ENCODE assay signal across 8 cellular contexts in the genomic region with DNA sequence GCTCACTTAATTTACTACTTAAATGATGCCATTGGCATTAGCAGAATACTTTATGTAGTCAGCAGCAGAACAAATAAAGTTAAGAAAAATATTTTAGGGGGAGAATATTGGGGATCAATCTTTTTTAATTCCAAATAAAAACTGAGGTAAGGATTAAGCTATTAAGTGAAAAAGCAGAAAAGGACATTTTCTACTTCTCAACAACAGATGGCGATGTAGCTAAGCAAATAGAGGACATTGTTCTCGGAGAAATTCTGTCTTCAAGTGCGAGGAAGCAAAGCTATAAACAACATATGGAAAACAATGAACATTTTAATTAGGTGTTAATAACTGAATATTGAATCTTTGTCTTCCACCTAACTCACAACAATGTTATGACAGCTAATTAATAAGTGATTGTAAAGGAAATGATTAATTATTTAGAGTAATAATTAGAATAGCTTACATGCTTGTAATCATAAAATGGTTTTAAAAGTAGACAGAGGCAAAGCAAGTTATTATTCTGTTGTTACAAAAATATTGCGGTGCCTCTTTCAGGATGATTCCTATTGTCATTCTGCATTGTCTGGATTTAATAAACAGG. TPM values are rescaled to one million over a fixed set of nuclear protein-coding genes. Genes with fewer than 3 reads are reported as not detected.
DNase-seq lines count a peak whose midpoint lies in the region; ATAC-seq and TF ChIP-seq lines count a peak whose summit lies in the region.

No MANE protein-coding gene starts in this region.

- CTCF ChIA-PET in Calu3 (lab: Charles Lee) = interaction anchor here (0.7 to 2.1 kb wide), 20 partner anchors 12 to 809 kb away, joined by 3 to 16 read pairs (median 5); a partner anchor contains a TSS
- CTCF ChIA-PET in OCI-LY7 (lab: Charles Lee; ENCODE audit: unreplicated experiment) = interaction anchor here (0.8 to 4.1 kb wide), 5 partner anchors 8 to 32 kb away, joined by 3 to 56 read pairs (median 9); a partner anchor contains a TSS

- H3K4me1 Mint-ChIP-seq in Calu3 (ENCODE audit: low read depth, unreplicated experiment) (peaks cover 67% of the 10 kb centered on the region), osteocyte (ENCODE audit: unreplicated experiment) (no peaks in the 10 kb centered on the region)

- DNase-seq in Calu3 = no peak
- peak; percentile 70 for DNase-seq in OCI-LY7 (ENCODE audit: low spot score)
- peak; percentile 50 for DNase-seq in epithelial cell of esophagus (ENCODE audit: low read depth)
- DNase-seq in osteocyte (ENCODE audit: extremely low spot score, unreplicated experiment) = no peak
- no peak for DNase-seq in stimulated activated CD4-positive, alpha-beta T cell treated with anti-CD3 and anti-CD28 coated beads, Interleukin-12 subunit alpha, Interleukin-12 subunit beta, amount 100 ng/mL, for 4 hours
- no peak for DNase-seq in activated CD8-positive, alpha-beta memory T cell treated with anti-CD3 and anti-CD28 coated beads for 24 hours

- H3K36me3 ChIP-seq in OCI-LY7 (ENCODE audit: insufficient read depth, low read length) = no peaks in the 10 kb centered on the region

- H3K79me2 ChIP-seq in OCI-LY7 (ENCODE audit: insufficient read depth, low read depth, low read length) = no peaks in the 10 kb centered on the region

- TF ChIP-seq CTCF in Calu3 (IDR thresholded peaks at IDR 0.05; ENCODE audit: unreplicated experiment) (peak; percentile 38), OCI-LY7 (conservative IDR thresholded peaks at IDR 0.05; ENCODE audit: low read length) (peak; percentile 96), epithelial cell of esophagus (IDR thresholded peaks at IDR 0.05; ENCODE audit: insufficient read depth, low read depth, low read length, missing control alignments) (peak; percentile 55), osteocyte (IDR thresholded peaks at IDR 0.05) (peak; percentile 76)

- H3K27ac Mint-ChIP-seq in Calu3 (ENCODE audit: unreplicated experiment) (peak overlapping the region; percentile 30), osteocyte (ENCODE audit: unreplicated experiment) (no peak overlapping the region)

- H3K9me3 ChIP-seq in OCI-LY7 (ENCODE audit: low read length) = no peaks in the 10 kb centered on the region

- no peaks in the 10 kb centered on the region for H3K9me2 ChIP-seq in OCI-LY7 (ENCODE audit: insufficient read depth, low read length)

- intact Hi-C loops in Calu3 (cut with micrococcal nuclease; ENCODE audit: unreplicated experiment) = loop anchor here (1.0 to 5.0 kb wide), 7 partner anchors 15 to 811 kb away; no protein-coding TSS in a partner anchor
- intact Hi-C loops in OCI-LY7 (cut with micrococcal nuclease; ENCODE audit: unreplicated experiment) = loop anchor here (1.0 to 10.0 kb wide), 3 partner anchors 15 to 808 kb away; no protein-coding TSS in a partner anchor

- H3K4me3 Mint-ChIP-seq in Calu3 (ENCODE audit: low read depth, unreplicated experiment) = peak overlapping the region; percentile 9
- H3K4me3 Mint-ChIP-seq in osteocyte (ENCODE audit: unreplicated experiment) = no peak overlapping the region

- H3K9me3 Mint-ChIP-seq in Calu3 (ENCODE audit: low read depth, unreplicated experiment) (no peaks in the 10 kb centered on the region), osteocyte (ENCODE audit: unreplicated experiment) (no peaks in the 10 kb centered on the region)

- POLR2A ChIA-PET in OCI-LY7 (lab: Charles Lee) = interaction anchor here (0.8 to 4.8 kb wide), 10 partner anchors 9 to 21 kb away, joined by 3 to 72 read pairs (median 4); no protein-coding TSS in a partner anchor

- H3K36me3 Mint-ChIP-seq in Calu3 (ENCODE audit: insufficient read depth, unreplicated experiment) (no peaks in the 10 kb centered on the region), osteocyte (ENCODE audit: unreplicated experiment) (no peaks in the 10 kb centered on the region)

- peaks cover 42% of the 10 kb centered on the region for H3K4me1 ChIP-seq in OCI-LY7 (ENCODE audit: insufficient read depth, low read length, poor library complexity, severe bottlenecking)

- H3K4me3 ChIP-seq in OCI-LY7 (ENCODE audit: low read depth, low read length, poor library complexity, severe bottlenecking) (no peak overlapping the region), epithelial cell of esophagus (ENCODE audit: low read length) (no peak overlapping the region)

- H2AFZ ChIP-seq in OCI-LY7 (ENCODE audit: low read length) = peak overlapping the region; percentile 56; the same call in 1 of the 2 replicates

- ATAC-seq in HG03196 (IDR thresholded peaks at IDR 0.05; ENCODE audit: unreplicated experiment) (peak; percentile 66), HG03354 (IDR thresholded peaks at IDR 0.05; ENCODE audit: poor library complexity, severe bottlenecking, unreplicated experiment) (no peak)

- no peak overlapping the region for H3K4me2 ChIP-seq in OCI-LY7 (ENCODE audit: low read length)

- no TSS peak for BruUV-seq in Calu3 (replicated peaks; lab: Mats Ljungman, UMichigan)
- BruUV-seq in OCI-LY7 (replicated peaks; lab: Mats Ljungman, UMichigan) = no TSS peak

- H3K27me3 Mint-ChIP-seq in Calu3 (ENCODE audit: unreplicated experiment) = no peaks in the 10 kb centered on the region
- H3K27me3 Mint-ChIP-seq in osteocyte (ENCODE audit: unreplicated experiment) = peaks cover 69% of the 10 kb centered on the region

- H4K20me1 ChIP-seq in OCI-LY7 (ENCODE audit: insufficient read depth, low read length) = no peaks in the 10 kb centered on the region

- H3K27ac ChIP-seq in OCI-LY7 (ENCODE audit: low read depth, low read length, poor library complexity, severe bottlenecking) = no peak overlapping the region

RNA-seq across cellular contexts. Expression of a gene that starts 32.8 kb away (rescaled TPM):
- total RNA-seq in Calu3 (2022) = 49.8 and 57.3 TPM in 2 replicates
- total RNA-seq in OCI-LY7 (2014; rRNA removed; shearing (Covaris generic)) = 25.6 and 28.2 TPM in 2 replicates
- total RNA-seq in OCI-LY7 (2022) = 50.0 and 53.8 TPM in 2 replicates
- total RNA-seq in osteocyte = 23.3 and 26.9 TPM in 2 replicates

RNA-seq across cellular contexts. Expression of a gene that starts 41.6 kb away (rescaled TPM):
- total RNA-seq in Calu3 (2022) (64.4 and 67.1 TPM in 2 replicates), OCI-LY7 (2022) (17.4 and 21.2 TPM in 2 replicates), osteocyte (16.7 and 18.3 TPM in 2 replicates)
- total RNA-seq in OCI-LY7 (2014; rRNA removed; shearing (Covaris generic)) = 3.4 and 5.9 TPM in 2 replicates

Comparison
In these comparisons a context has a peak if more than half of its experiments do, and no peak if none do; other contexts are left out.
1. DNase-seq: peak in OCI-LY7 (single experiment) and epithelial cell of esophagus (single experiment); none in Calu3 (single experiment), osteocyte (single experiment), stimulated activated CD4-positive, alpha-beta T cell treated with anti-CD3 and anti-CD28 coated beads, Interleukin-12 subunit alpha, Interleukin-12 subunit beta, amount 100 ng/mL, for 4 hours (single experiment) and activated CD8-positive, alpha-beta memory T cell treated with anti-CD3 and anti-CD28 coated beads for 24 hours (single experiment).
2. CTCF ChIP-seq: peak in every context shown above with its lines; median percentile 96 in OCI-LY7; 76 in osteocyte; 55 in epithelial cell of esophagus; 38 in Calu3.